ENCODE assay signal across 13 cellular contexts in the genomic region with DNA sequence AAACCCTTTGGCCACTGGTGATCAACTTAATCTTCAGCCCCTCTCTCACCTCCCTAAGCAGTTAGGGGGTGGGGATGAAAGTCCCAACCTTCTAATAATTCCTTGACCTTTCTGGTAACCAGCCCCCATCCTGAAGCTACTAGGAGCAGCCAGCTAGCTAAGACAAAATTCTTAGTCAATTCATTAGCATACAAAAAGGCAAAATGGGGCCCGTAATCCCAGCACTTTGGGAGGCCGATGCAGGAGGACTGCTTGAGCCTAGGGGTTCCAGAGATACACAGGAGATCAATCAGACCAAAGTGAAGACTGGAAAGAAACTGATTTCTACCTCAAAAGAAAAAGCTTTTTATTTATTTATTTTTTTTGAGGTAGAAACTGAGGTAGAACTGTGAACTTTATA. TPM values are rescaled to one million over a fixed set of nuclear protein-coding genes. Genes with fewer than 3 reads are reported as not detected.
DNase-seq lines count a peak whose midpoint lies in the region; ATAC-seq and TF ChIP-seq lines count a peak whose summit lies in the region.
"Had no signal": no experiment of that assay in that cellular context is flagged by ENCODE, and none has a peak within 500 bp of the region (broad histone marks: within the 10 kb centered on the region; RNA-seq: fewer than 3 reads in every experiment).

No MANE protein-coding gene starts in this region.

- H3K27me3 Mint-ChIP-seq in CD8-positive, alpha-beta memory T cell, result peaks cover 0 to 2% of the 10 kb centered on the region in 2 donors
- no peaks in the 10 kb centered on the region for H3K27me3 Mint-ChIP-seq in natural killer cell (ENCODE audit: low read depth in 2 of 2)
- H3K27me3 Mint-ChIP-seq: progenitor cell of endocrine pancreas had no signal

- H3K4me1 ChIP-seq in CD8-positive, alpha-beta memory T cell (ENCODE audit: insufficient read depth, low read length), result peaks cover 33% of the 10 kb centered on the region
- H3K4me1 ChIP-seq in HUES6 (ENCODE audit: control insufficient read depth, insufficient read depth, low read length) (peaks cover 50% of the 10 kb centered on the region), mammary epithelial cell (ENCODE audit: insufficient read depth, low read length) (peaks cover 17% of the 10 kb centered on the region)
- H3K4me1 ChIP-seq: uterus had no signal

- H3K36me3 Mint-ChIP-seq in CD8-positive, alpha-beta memory T cell, result peaks cover 0 to 11% (median 6%) of the 10 kb centered on the region in 3 donors
- H3K36me3 Mint-ChIP-seq in natural killer cell, result no peaks in the 10 kb centered on the region

- no peak for DNase-seq in CD8-positive, alpha-beta memory T cell
- no peak for DNase-seq in mammary epithelial cell
- no peak for DNase-seq in natural killer cell
- DNase-seq in NCI-H2196 treated with DMSO at 0.1 percent for 48 hours (lab: John Stamatoyannopoulos, UW; ENCODE audit: unreplicated experiment), result no peak
- DNase-seq in NCI-H2029 (lab: John Stamatoyannopoulos, UW), result no peak
- no peak for DNase-seq in stimulated activated CD8-positive, alpha-beta memory T cell treated with anti-CD3 and anti-CD28 coated beads, Interleukin-4, amount 100 ng/mL, for 48 hours
- DNase-seq: DMS153; effector memory CD4-positive, alpha-beta T cell; NCI-H1092; uterus had no signal

- peak overlapping the region; percentile 78 for H3K4me2 ChIP-seq in mammary epithelial cell (ENCODE audit: insufficient read depth, low read depth, low read length)

- intact Hi-C loops in mammary epithelial cell (cut with micrococcal nuclease) (no loop called here), natural killer cell (cut with micrococcal nuclease) (no loop called here)

- BruUV-seq in mammary epithelial cell (replicated peaks; lab: Mats Ljungman, UMichigan), result no TSS peak

- in situ Hi-C loops in mammary epithelial cell (cut with MboI; ENCODE audit: low sequenced_read_pairs in 2 of 2), result no loop called here

- no peak for TF ChIP-seq CTCF in mammary epithelial cell (conservative IDR thresholded peaks at IDR 0.05 in 1 of 2, IDR thresholded peaks at IDR 0.05 in 1 of 2; ENCODE audit: extremely low read depth in 1 of 2, insufficient read depth in 1 of 2, low read depth in 1 of 2, low read length in 2 of 2)
- TF ChIP-seq CTCF in natural killer cell (IDR thresholded peaks at IDR 0.05), result no peak

- POLR2A ChIA-PET in CD8-positive, alpha-beta memory T cell (lab: Charles Lee), result no interaction called here

- WGBS in mammary epithelial cell (ENCODE audit: low coverage, missing lambda C conversion rate), result 100% methylated on average over 2 of the region's 2 CpGs

- H4K20me1 ChIP-seq in mammary epithelial cell (ENCODE audit: insufficient read depth, low read length), result peaks cover 3% of the 10 kb centered on the region

- no peaks in the 10 kb centered on the region for H3K27me3 ChIP-seq in CD8-positive, alpha-beta memory T cell (ENCODE audit: insufficient read depth, low read length, poor library complexity, severe bottlenecking)
- H3K27me3 ChIP-seq in HUES6 (ENCODE audit: control insufficient read depth, insufficient read depth, low read length) (no peaks in the 10 kb centered on the region), mammary epithelial cell (ENCODE audit: insufficient read depth, low read length) (no peaks in the 10 kb centered on the region)
- H3K27me3 ChIP-seq: uterus had no signal

- no peaks in the 10 kb centered on the region for H3K36me3 ChIP-seq in CD8-positive, alpha-beta memory T cell (ENCODE audit: insufficient read depth, low read length)
- H3K36me3 ChIP-seq in HUES6 (ENCODE audit: control insufficient read depth, insufficient read depth, low read length) (peaks cover 11% of the 10 kb centered on the region; the same call in 1 of the 2 replicates), mammary epithelial cell (ENCODE audit: insufficient read depth, low read length) (peaks cover 2% of the 10 kb centered on the region)
- H3K36me3 ChIP-seq: uterus had no signal

- H3K79me2 ChIP-seq in mammary epithelial cell (ENCODE audit: insufficient read depth, low read length), result peaks cover 67% of the 10 kb centered on the region

- no peak overlapping the region for H3K27ac ChIP-seq in CD8-positive, alpha-beta memory T cell (ENCODE audit: low read depth, low read length)
- H3K27ac ChIP-seq in HUES6 (ENCODE audit: low read depth, low read length) (peak overlapping the region; percentile 79; the same call in 1 of the 2 replicates), mammary epithelial cell (ENCODE audit: insufficient read depth, low read depth, low read length) (no peak overlapping the region)

- peak overlapping the region in 6 of 8 donors; percentile 14 to 96 (median 70) for H3K27ac Mint-ChIP-seq in CD8-positive, alpha-beta memory T cell
- peak overlapping the region; percentile 19 to 98 for H3K27ac Mint-ChIP-seq in natural killer cell
- H3K27ac Mint-ChIP-seq: progenitor cell of endocrine pancreas had no signal

- CTCF ChIA-PET in CD8-positive, alpha-beta memory T cell (lab: Charles Lee), result no interaction called here
- CTCF ChIA-PET in mammary epithelial cell (lab: Charles Lee; ENCODE audit: low non-redundant PET), result no interaction called here

- no peak overlapping the region for H3K4me3 ChIP-seq in CD8-positive, alpha-beta memory T cell (ENCODE audit: low read length)
- H3K4me3 ChIP-seq in HUES6 (ENCODE audit: low read depth, low read length) (peak overlapping the region; percentile 97), mammary epithelial cell (replicated peaks in 1 of 3; ENCODE audit: insufficient read depth in 1 of 3, low read depth in 2 of 3, low read length in 3 of 3) (peak overlapping the region in 2 of 3 experiments; percentile 78 to 95)

- no peaks in the 10 kb centered on the region for H3K9me3 ChIP-seq in CD8-positive, alpha-beta memory T cell (ENCODE audit: low read length)
- H3K9me3 ChIP-seq in HUES6 (ENCODE audit: control insufficient read depth, insufficient read depth, low read depth, low read length) (no peaks in the 10 kb centered on the region), mammary epithelial cell (replicated peaks; ENCODE audit: insufficient read depth, low read length) (no peaks in the 10 kb centered on the region)
- H3K9me3 ChIP-seq: uterus had no signal

- H3K4me3 Mint-ChIP-seq in CD8-positive, alpha-beta memory T cell, result peak overlapping the region in 5 of 7 donors; percentile 16 to 100 (median 55)
- H3K4me3 Mint-ChIP-seq in natural killer cell, result no peak overlapping the region

- H2AFZ ChIP-seq in mammary epithelial cell (ENCODE audit: low read depth, low read length), result no peak overlapping the region

- H3K9ac ChIP-seq in HUES6 (ENCODE audit: low read length) (peak overlapping the region; percentile 55), mammary epithelial cell (ENCODE audit: insufficient read depth, low read length) (no peak overlapping the region)

- dilution Hi-C loops in mammary epithelial cell (cut with HindIII; ENCODE audit: low sequenced_read_pairs), result no loop called here

- no peaks in the 10 kb centered on the region for H3K9me3 Mint-ChIP-seq in CD8-positive, alpha-beta memory T cell
- H3K9me3 Mint-ChIP-seq in natural killer cell, result no peaks in the 10 kb centered on the region

- no peak for ATAC-seq in natural killer cell
- ATAC-seq in HG02981 (IDR thresholded peaks at IDR 0.05; ENCODE audit: unreplicated experiment), result no peak

- H3K4me1 Mint-ChIP-seq in CD8-positive, alpha-beta memory T cell, result peaks cover 58 to 80% (median 79%) of the 10 kb centered on the region in 3 donors
- H3K4me1 Mint-ChIP-seq in natural killer cell, result peaks cover 40 to 61% of the 10 kb centered on the region in 2 donors

RNA-seq across cellular contexts. Expression of a gene that starts 1.8 kb away (rescaled TPM):
- total RNA-seq in CD8-positive, alpha-beta memory T cell, result 10 to 100 TPM; 64.0 to 65.1 TPM
- polyA plus RNA-seq in CD8-positive, alpha-beta memory T cell, result 26.8 TPM
- total RNA-seq in mammary epithelial cell (100 to 1,000 TPM in 1 of 2 donors, 10 to 100 TPM in 1; 89.2 to 100 TPM), natural killer cell (10 to 100 TPM; 42.3 to 50.0 (median 44.1) TPM)
- 38.2 TPM for polyA plus RNA-seq in mammary epithelial cell
- polyA minus RNA-seq in mammary epithelial cell, result 93.8 TPM
